ENCODE assay signal across 1 cellular context in the genomic region with DNA sequence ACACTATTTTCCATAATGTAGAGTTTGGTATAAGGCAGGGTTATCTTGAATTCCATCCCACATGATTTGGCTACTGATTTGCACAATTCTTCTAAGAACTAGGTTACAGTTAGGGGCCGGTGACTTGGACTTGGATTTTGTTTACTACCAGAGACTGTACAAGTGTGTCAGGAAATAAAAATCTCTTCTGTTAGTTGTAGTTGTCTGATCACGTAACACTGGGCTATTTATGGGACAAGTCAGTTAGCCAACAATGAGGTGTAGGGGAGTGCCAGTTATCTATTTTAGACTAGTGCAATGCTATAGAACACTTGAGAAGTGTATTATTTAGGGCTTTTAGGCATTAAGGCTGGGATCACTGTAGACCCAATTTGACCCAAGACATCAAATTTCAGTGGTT.
TF ChIP-seq lines count a peak whose summit lies in the region.

No MANE protein-coding gene starts in this region.

TF ChIP-seq in A549, 52 proteins besides CTCF, POLR2A, EP300 and RAD21:
- TF ChIP-seq EHMT2 (IDR thresholded peaks at IDR 0.05; ENCODE audit: low read depth) (no peak), ZNF302 (CRISPR knock-in tag; IDR thresholded peaks at IDR 0.05) (no peak), JUNB (IDR thresholded peaks at IDR 0.05) (no peak), NFE2L2 (conservative IDR thresholded peaks at IDR 0.05; ENCODE audit: low read length) (no peak), ZC3H11A (IDR thresholded peaks at IDR 0.05) (no peak), RARB (CRISPR knock-in tag; IDR thresholded peaks at IDR 0.05) (no peak), HOXB5 (CRISPR knock-in tag; IDR thresholded peaks at IDR 0.05) (no peak), RCOR1 (IDR thresholded peaks at IDR 0.05; ENCODE audit: low read depth, low read length) (no peak)
- TF ChIP-seq, protein P1, sequence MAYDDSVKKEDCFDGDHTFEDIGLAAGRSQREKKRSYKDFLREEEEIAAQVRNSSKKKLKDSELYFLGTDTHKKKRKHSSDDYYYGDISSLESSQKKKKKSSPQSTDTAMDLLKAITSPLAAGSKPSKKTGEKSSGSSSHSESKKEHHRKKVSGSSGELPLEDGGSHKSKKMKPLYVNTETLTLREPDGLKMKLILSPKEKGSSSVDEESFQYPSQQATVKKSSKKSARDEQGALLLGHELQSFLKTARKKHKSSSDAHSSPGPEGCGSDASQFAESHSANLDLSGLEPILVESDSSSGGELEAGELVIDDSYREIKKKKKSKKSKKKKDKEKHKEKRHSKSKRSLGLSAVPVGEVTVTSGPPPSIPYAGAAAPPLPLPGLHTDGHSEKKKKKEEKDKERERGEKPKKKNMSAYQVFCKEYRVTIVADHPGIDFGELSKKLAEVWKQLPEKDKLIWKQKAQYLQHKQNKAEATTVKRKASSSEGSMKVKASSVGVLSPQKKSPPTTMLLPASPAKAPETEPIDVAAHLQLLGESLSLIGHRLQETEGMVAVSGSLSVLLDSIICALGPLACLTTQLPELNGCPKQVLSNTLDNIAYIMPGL (CRISPR knock-in tag; IDR thresholded peaks at IDR 0.05; ENCODE audit: borderline replicate concordance) = no peak
